In the genomic region with DNA sequence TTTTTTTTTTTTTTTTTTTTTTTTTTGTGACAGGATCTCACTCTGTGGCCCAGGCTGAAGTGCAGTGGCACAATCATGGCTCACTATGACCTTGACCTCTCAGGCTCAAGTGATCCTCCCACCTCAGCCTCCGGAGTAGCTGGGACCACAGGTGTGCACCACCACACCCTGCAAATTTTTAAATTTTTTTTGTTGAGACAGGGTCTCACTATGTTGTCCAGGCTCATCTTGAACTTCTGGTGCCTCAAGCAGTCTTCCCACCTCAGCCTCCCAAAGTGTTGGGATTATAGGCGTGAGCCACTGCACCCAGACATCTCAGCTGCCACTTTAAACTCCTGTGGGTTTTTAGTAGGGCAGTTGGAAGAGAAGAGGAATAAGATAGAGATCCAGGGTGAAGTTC, we compare ENCODE assay signal across 8 cellular contexts. TPM values are rescaled to one million over a fixed set of nuclear protein-coding genes. Genes with fewer than 3 reads are reported as not detected.
DNase-seq lines count a peak whose midpoint lies in the region; ATAC-seq, FAIRE-seq and TF ChIP-seq lines count a peak whose summit lies in the region.
"Not testable (repeated sequence)": the region's sequence is repeated elsewhere in the genome, so short reads cannot be mapped to it uniquely, and the experiment has no call there.

No MANE protein-coding gene starts in this region.

- H3K23me2 ChIP-seq in H1 (ENCODE audit: low read depth, low read length) = not testable (repeated sequence)

- not testable (repeated sequence) for H2BK120ac ChIP-seq in H1 (replicated peaks; ENCODE audit: low read depth, low read length)

- not testable (repeated sequence) for H3K4ac ChIP-seq in H1 (replicated peaks; ENCODE audit: insufficient read length, low read depth, low read length)

- H3K27ac Mint-ChIP-seq in CD4-positive, alpha-beta memory T cell = peak overlapping the region in 6 of 7 donors; percentile 57 to 96 (median 78)
- H3K27ac Mint-ChIP-seq in activated CD4-positive, alpha-beta memory T cell treated with anti-CD3 and anti-CD28 coated beads, Interleukin-2, amount 10 ng/mL, durations not matched to agents 7 days and 5 days = peak overlapping the region; percentile 21
- peak overlapping the region; percentile 64 for H3K27ac Mint-ChIP-seq in activated naive CD4-positive, alpha-beta T cell treated with anti-CD3 and anti-CD28 coated beads, Interleukin-2, amount 10 ng/mL, durations not matched to agents 7 days and 5 days
- peak overlapping the region; percentile 85 to 93 for H3K27ac Mint-ChIP-seq in natural killer cell
- H3K27ac Mint-ChIP-seq in stimulated activated naive B cell treated with anti-CD40 and anti-IgM and Interleukin-4, amounts not matched to agents 10 μg/mL and 1 μg/mL and 100 μg/mL, for 72 hours = peak overlapping the region; percentile 51

- not testable (repeated sequence) for H3K56ac ChIP-seq in H1 (replicated peaks; ENCODE audit: insufficient read length, low read depth, low read length)

- peaks cover 45 to 79% (median 66%) of the 10 kb centered on the region in 4 donors for H3K4me1 Mint-ChIP-seq in CD4-positive, alpha-beta memory T cell
- peaks cover 69% of the 10 kb centered on the region for H3K4me1 Mint-ChIP-seq in activated CD4-positive, alpha-beta memory T cell treated with anti-CD3 and anti-CD28 coated beads, Interleukin-2, amount 10 ng/mL, durations not matched to agents 7 days and 5 days
- peaks cover 61% of the 10 kb centered on the region for H3K4me1 Mint-ChIP-seq in activated naive CD4-positive, alpha-beta T cell treated with anti-CD3 and anti-CD28 coated beads, Interleukin-2, amount 10 ng/mL, durations not matched to agents 7 days and 5 days
- peaks cover 63 to 66% of the 10 kb centered on the region in 2 donors for H3K4me1 Mint-ChIP-seq in natural killer cell
- peaks cover 15 to 38% of the 10 kb centered on the region in 2 donors for H3K4me1 Mint-ChIP-seq in stimulated activated naive B cell treated with anti-CD40 and anti-IgM and Interleukin-4, amounts not matched to agents 10 μg/mL and 1 μg/mL and 100 μg/mL, for 72 hours

- H2BK15ac ChIP-seq in H1 (ENCODE audit: low read length) = not testable (repeated sequence)

- DNase-seq in CD4-positive, alpha-beta memory T cell; activated CD4-positive, alpha-beta memory T cell treated with anti-CD3 and anti-CD28 coated beads, Interleukin-2, amount 10 ng/mL, durations not matched to agents 7 days and 5 days; activated naive CD4-positive, alpha-beta T cell treated with anti-CD3 and anti-CD28 coated beads, Interleukin-2, amount 10 ng/mL, durations not matched to agents 7 days and 5 days; K562 (ENCODE audit: extremely low read depth in 1 of 4, low spot score in 3 of 4); H1 (ENCODE audit: low read depth in 1 of 2, low spot score in 2 of 2); natural killer cell; stimulated activated naive B cell treated with anti-CD40 and anti-IgM and Interleukin-4, amounts not matched to agents 10 μg/mL and 1 μg/mL and 100 μg/mL, for 72 hours: not testable (repeated sequence)

- not testable (repeated sequence) for H4K8ac ChIP-seq in H1 (ENCODE audit: extremely low read depth, insufficient read depth, low read length)

- not testable (repeated sequence) for H3K23ac ChIP-seq in H1 (ENCODE audit: insufficient read length)

- not testable (repeated sequence) for H4K20me1 ChIP-seq in SU-DHL-6 (ENCODE audit: low read depth, low read length); K562 (replicated peaks; ENCODE audit: control insufficient read depth, insufficient read depth, low read length); H1 (replicated peaks in 1 of 2; ENCODE audit: control insufficient read depth in 1 of 2, insufficient read depth in 2 of 2, low read length in 2 of 2)

- POLR2A ChIA-PET in CD4-positive, alpha-beta memory T cell (lab: Charles Lee; ENCODE audit: partially characterized antibody) = interaction anchor here (1.0 to 3.9 kb wide), 4 partner anchors 9 to 39 kb away, joined by 3 to 18 read pairs (median 8); a partner anchor contains a TSS
- POLR2A ChIA-PET in activated CD4-positive, alpha-beta memory T cell treated with anti-CD3 and anti-CD28 coated beads, Interleukin-2, amount 10 ng/mL, durations not matched to agents 7 days and 5 days (lab: Charles Lee) = interaction anchor here (0.9 kb wide), 1 partner anchor 12 kb away, joined by 3 read pairs; no protein-coding TSS in a partner anchor
- POLR2A ChIA-PET in K562 (lab: Yijun Ruan, JAX) = interaction anchor here (0.6 kb wide), 1 partner anchor 498 kb away, joined by 4 read pairs; no protein-coding TSS in a partner anchor
- POLR2A ChIA-PET in H1 (lab: Charles Lee; ENCODE audit: partially characterized antibody) = not testable (repeated sequence)

- BruUV-seq in K562 (replicated peaks; lab: Mats Ljungman, UMichigan) = not testable (repeated sequence)

- TF ChIP-seq EP300 in K562 (IDR thresholded peaks at IDR 0.05; ENCODE audit: low read length); H1 (IDR thresholded peaks at IDR 0.05; ENCODE audit: borderline replicate concordance in 1 of 2, low read depth in 2 of 2, low read length in 2 of 2): not testable (repeated sequence)

- not testable (repeated sequence) for H3K9ac ChIP-seq in SU-DHL-6 (ENCODE audit: low read length); K562 (ENCODE audit: insufficient read depth in 1 of 2, low read depth in 2 of 2, low read length in 2 of 2); H1 (replicated peaks in 1 of 4; ENCODE audit: extremely low read depth in 1 of 4, low read depth in 3 of 4, low read length in 3 of 4)

- H3K79me2 ChIP-seq in SU-DHL-6 (ENCODE audit: insufficient read depth, low read length) = peaks cover 100% of the 10 kb centered on the region
- peaks cover 99% of the 10 kb centered on the region for H3K79me2 ChIP-seq in K562 (ENCODE audit: control insufficient read depth, insufficient read depth, low read length)
- H3K79me2 ChIP-seq in H1 (ENCODE audit: control insufficient read depth in 1 of 2, insufficient read depth in 2 of 2, low read length in 2 of 2) = peaks cover 25 to 100% of the 10 kb centered on the region in 2 experiments

- peaks cover 15 to 24% of the 10 kb centered on the region in 2 donors for H3K36me3 Mint-ChIP-seq in CD4-positive, alpha-beta memory T cell
- H3K36me3 Mint-ChIP-seq in activated CD4-positive, alpha-beta memory T cell treated with anti-CD3 and anti-CD28 coated beads, Interleukin-2, amount 10 ng/mL, durations not matched to agents 7 days and 5 days (ENCODE audit: low read depth) = peaks cover 44% of the 10 kb centered on the region
- peaks cover 47% of the 10 kb centered on the region for H3K36me3 Mint-ChIP-seq in activated naive CD4-positive, alpha-beta T cell treated with anti-CD3 and anti-CD28 coated beads, Interleukin-2, amount 10 ng/mL, durations not matched to agents 7 days and 5 days
- not testable (repeated sequence) for H3K36me3 Mint-ChIP-seq in natural killer cell
- H3K36me3 Mint-ChIP-seq in stimulated activated naive B cell treated with anti-CD40 and anti-IgM and Interleukin-4, amounts not matched to agents 10 μg/mL and 1 μg/mL and 100 μg/mL, for 72 hours = peaks cover 31 to 61% of the 10 kb centered on the region in 2 donors

- TF ChIP-seq RAD21 in K562 (CRISPR knock-in tag; conservative IDR thresholded peaks at IDR 0.05 in 1 of 2, IDR thresholded peaks at IDR 0.05 in 1 of 2); H1 (IDR thresholded peaks at IDR 0.05 in 1 of 2, conservative IDR thresholded peaks at IDR 0.05 in 1 of 2; ENCODE audit: low read depth in 2 of 2, low read length in 2 of 2): not testable (repeated sequence)

- H3K4me2 ChIP-seq in SU-DHL-6 (ENCODE audit: low read depth, low read length, poor library complexity, severe bottlenecking) = peak overlapping the region; percentile 29
- not testable (repeated sequence) for H3K4me2 ChIP-seq in K562 (ENCODE audit: insufficient read depth, low read length); H1 (ENCODE audit: insufficient read depth in 1 of 2, low read depth in 2 of 2, low read length in 2 of 2)

- ATAC-seq in K562; natural killer cell; stimulated activated naive B cell treated with anti-CD40 and anti-IgM and Interleukin-4, amounts not matched to agents 10 μg/mL and 1 μg/mL and 100 μg/mL, for 72 hours (replicated peaks): not testable (repeated sequence)

- H3K27ac ChIP-seq in CD4-positive, alpha-beta memory T cell (ENCODE audit: low read depth, low read length); K562 (ENCODE audit: extremely low read depth, low read depth, low read length); H1 (ENCODE audit: low read depth, low read length): not testable (repeated sequence)
- H3K27ac ChIP-seq in SU-DHL-6 (ENCODE audit: low read depth, low read length) = peak overlapping the region; percentile 9; the same call in 1 of the 2 replicates

- not testable (repeated sequence) for H3F3A ChIP-seq in SU-DHL-6 (ENCODE audit: insufficient read depth)

- H2BK20ac ChIP-seq in H1 (ENCODE audit: low read length) = not testable (repeated sequence)

- not testable (repeated sequence) for H4K5ac ChIP-seq in H1 (ENCODE audit: insufficient read length, low read depth, low read length)

- not testable (repeated sequence) for H4K91ac ChIP-seq in H1 (replicated peaks; ENCODE audit: insufficient read length, low read length)

- in situ Hi-C loops in K562 (cut with MboI) = not testable (repeated sequence)

- not testable (repeated sequence) for H2BK5ac ChIP-seq in H1 (ENCODE audit: low read depth, low read length)

- H3K79me1 ChIP-seq in H1 (ENCODE audit: low read depth, low read length) = not testable (repeated sequence)

- H3K4me3 Mint-ChIP-seq in CD4-positive, alpha-beta memory T cell = peak overlapping the region in 3 of 8 donors; percentile 15 to 83 (median 32)
- not testable (repeated sequence) for H3K4me3 Mint-ChIP-seq in activated CD4-positive, alpha-beta memory T cell treated with anti-CD3 and anti-CD28 coated beads, Interleukin-2, amount 10 ng/mL, durations not matched to agents 7 days and 5 days; activated naive CD4-positive, alpha-beta T cell treated with anti-CD3 and anti-CD28 coated beads, Interleukin-2, amount 10 ng/mL, durations not matched to agents 7 days and 5 days; natural killer cell; stimulated activated naive B cell treated with anti-CD40 and anti-IgM and Interleukin-4, amounts not matched to agents 10 μg/mL and 1 μg/mL and 100 μg/mL, for 72 hours

- not testable (repeated sequence) for H3K9me2 ChIP-seq in SU-DHL-6 (replicated peaks; ENCODE audit: insufficient read depth, low read length)

- not testable (repeated sequence) for H3K9me3 ChIP-seq in CD4-positive, alpha-beta memory T cell (ENCODE audit: control insufficient read depth in 1 of 2, low read length in 2 of 2); SU-DHL-6 (ENCODE audit: insufficient read depth, low read length); K562 (replicated peaks; ENCODE audit: control insufficient read depth, insufficient read depth, low read depth, low read length); H1 (ENCODE audit: insufficient read depth in 2 of 2, low read depth in 1 of 2, low read length in 1 of 2)

- H2AFZ ChIP-seq in SU-DHL-6 (ENCODE audit: low read depth, low read length, severe bottlenecking); K562 (ENCODE audit: low read depth, low read length); H1 (ENCODE audit: low read length): not testable (repeated sequence)

- H3K9me1 ChIP-seq in K562 (ENCODE audit: control insufficient read depth, insufficient read depth, low read length) = not testable (repeated sequence)

- H2AK5ac ChIP-seq in H1 (ENCODE audit: low read depth, low read length) = not testable (repeated sequence)

- not testable (repeated sequence) for FAIRE-seq in K562 (lab: Jason Lieb, UNC); H1 (lab: Jason Lieb, UNC)

- peaks cover 97% of the 10 kb centered on the region for H3K4me1 ChIP-seq in CD4-positive, alpha-beta memory T cell (ENCODE audit: insufficient read depth, low read length)
- H3K4me1 ChIP-seq in K562 (replicated peaks in 1 of 2; ENCODE audit: control insufficient read depth in 2 of 2, insufficient read depth in 2 of 2, low read length in 2 of 2) = not testable (repeated sequence)
- H3K4me1 ChIP-seq in H1 (replicated peaks in 1 of 4; ENCODE audit: control insufficient read depth in 3 of 4, insufficient read depth in 4 of 4, low read length in 3 of 4) = peaks cover 0 to 21% (median 4%) of the 10 kb centered on the region in 4 experiments; a peak in 5 of 7 replicates

- 80% methylated on average over 1 of the region's 2 CpGs for WGBS in K562 (ENCODE audit: insufficient coverage, low coverage, missing lambda C conversion rate)
- 84% methylated on average over 2 of the region's 2 CpGs; no CpG with 5 or more reads in 1 of the 2 experiments for WGBS in H1 (ENCODE audit: extremely low coverage in 1 of 2, insufficient coverage in 1 of 2, insufficient read length in 1 of 2, insufficient replicate concordance in 2 of 2, low coverage in 1 of 2, low lambda C conversion rate in 2 of 2, missing lambda C conversion rate in 1 of 2), 2 experiments

- not testable (repeated sequence) for H3K18ac ChIP-seq in H1 (ENCODE audit: extremely low read depth, low read length)

- intact Hi-C loops in CD4-positive, alpha-beta memory T cell (cut with micrococcal nuclease); K562 (cut with micrococcal nuclease); natural killer cell (cut with micrococcal nuclease): not testable (repeated sequence)

- not testable (repeated sequence) for H3K4me3 ChIP-seq in CD4-positive, alpha-beta memory T cell (ENCODE audit: low read length in 2 of 2); SU-DHL-6 (ENCODE audit: insufficient read depth, low read length, poor library complexity, severe bottlenecking); K562; H1 (ENCODE audit: extremely low read depth in 1 of 4, insufficient read depth in 2 of 4, low read depth in 3 of 4, low read length in 4 of 4)

- H3K27me3 ChIP-seq in CD4-positive, alpha-beta memory T cell (ENCODE audit: insufficient read depth, low read length); SU-DHL-6 (ENCODE audit: low read length); K562 (ENCODE audit: control insufficient read depth in 2 of 2, insufficient read depth in 2 of 2, low read length in 2 of 2); H1 (replicated peaks in 1 of 4; ENCODE audit: control insufficient read depth in 3 of 4, extremely low read depth in 1 of 4, insufficient read depth in 3 of 4, low read length in 3 of 4): not testable (repeated sequence)

- not testable (repeated sequence) for H3K14ac ChIP-seq in H1 (ENCODE audit: insufficient read length)

- CTCF ChIA-PET in CD4-positive, alpha-beta memory T cell (lab: Charles Lee; ENCODE audit: partially characterized antibody) = interaction anchor here (0.7 to 1.6 kb wide), 2 partner anchors 11 to 12 kb away, joined by 3 to 4 read pairs; no protein-coding TSS in a partner anchor
- CTCF ChIA-PET in activated CD4-positive, alpha-beta memory T cell treated with anti-CD3 and anti-CD28 coated beads, Interleukin-2, amount 10 ng/mL, durations not matched to agents 7 days and 5 days (lab: Charles Lee) = interaction anchor here (0.7 kb wide), 1 partner anchor 48 kb away, joined by 3 read pairs; no protein-coding TSS in a partner anchor
- CTCF ChIA-PET in activated naive CD4-positive, alpha-beta T cell treated with anti-CD3 and anti-CD28 coated beads, Interleukin-2, amount 10 ng/mL, durations not matched to agents 7 days and 5 days (lab: Charles Lee); K562 (lab: Yijun Ruan, JAX; ENCODE audit: low intra/inter-chr PET ratio): not testable (repeated sequence)
- CTCF ChIA-PET in H1 (lab: Charles Lee; ENCODE audit: partially characterized antibody) = interaction anchor here (1.1 kb wide), 1 partner anchor 48 kb away, joined by 3 read pairs; no protein-coding TSS in a partner anchor

- H2BK12ac ChIP-seq in H1 (ENCODE audit: low read depth, low read length) = not testable (repeated sequence)

- not testable (repeated sequence) for TF ChIP-seq POLR2A in K562 (conservative IDR thresholded peaks at IDR 0.05); H1 (IDR thresholded peaks at IDR 0.05; ENCODE audit: control extremely low read depth in 1 of 2, low read depth in 2 of 2, low read length in 2 of 2)

- not testable (repeated sequence) for TF ChIP-seq CTCF in SU-DHL-6 (IDR thresholded peaks at IDR 0.05; ENCODE audit: insufficient read depth, low read length, poor library complexity, severe bottlenecking); K562 (IDR thresholded peaks at IDR 0.05 in 2 of 3, conservative IDR thresholded peaks at IDR 0.05 in 1 of 3; ENCODE audit: insufficient read depth in 2 of 3, low read depth in 1 of 3, low read length in 3 of 3); H1 (IDR thresholded peaks at IDR 0.05; ENCODE audit: control extremely low read depth in 1 of 3, insufficient read depth in 1 of 3, low read depth in 1 of 3, low read length in 3 of 3); natural killer cell (IDR thresholded peaks at IDR 0.05)

- H3K9me3 Mint-ChIP-seq in CD4-positive, alpha-beta memory T cell; activated CD4-positive, alpha-beta memory T cell treated with anti-CD3 and anti-CD28 coated beads, Interleukin-2, amount 10 ng/mL, durations not matched to agents 7 days and 5 days; activated naive CD4-positive, alpha-beta T cell treated with anti-CD3 and anti-CD28 coated beads, Interleukin-2, amount 10 ng/mL, durations not matched to agents 7 days and 5 days; natural killer cell; stimulated activated naive B cell treated with anti-CD40 and anti-IgM and Interleukin-4, amounts not matched to agents 10 μg/mL and 1 μg/mL and 100 μg/mL, for 72 hours: not testable (repeated sequence)

- not testable (repeated sequence) for H3K27me3 Mint-ChIP-seq in CD4-positive, alpha-beta memory T cell; activated CD4-positive, alpha-beta memory T cell treated with anti-CD3 and anti-CD28 coated beads, Interleukin-2, amount 10 ng/mL, durations not matched to agents 7 days and 5 days; activated naive CD4-positive, alpha-beta T cell treated with anti-CD3 and anti-CD28 coated beads, Interleukin-2, amount 10 ng/mL, durations not matched to agents 7 days and 5 days; natural killer cell (ENCODE audit: low read depth in 2 of 2); stimulated activated naive B cell treated with anti-CD40 and anti-IgM and Interleukin-4, amounts not matched to agents 10 μg/mL and 1 μg/mL and 100 μg/mL, for 72 hours

- not testable (repeated sequence) for H3K36me3 ChIP-seq in CD4-positive, alpha-beta memory T cell (ENCODE audit: insufficient read depth, low read length); K562 (ENCODE audit: control insufficient read depth, insufficient read depth, low read length); H1 (ENCODE audit: control insufficient read depth in 2 of 4, insufficient read depth in 4 of 4, low read length in 3 of 4)
- peaks cover 10% of the 10 kb centered on the region; the same call in 1 of the 2 replicates for H3K36me3 ChIP-seq in SU-DHL-6 (ENCODE audit: low read length)

RNA-seq across cellular contexts. Expression of a gene that starts 39.9 kb away (rescaled TPM):
- 100 to 1,000 TPM; 209 to 223 TPM for total RNA-seq in CD4-positive, alpha-beta memory T cell
- polyA plus RNA-seq in CD4-positive, alpha-beta memory T cell = 100 to 1,000 TPM in 1 of 2 donors, 10 to 100 TPM in 1; 87.3 to 103 TPM
- 100 to 1,000 TPM; 129 to 134 TPM for total RNA-seq in activated CD4-positive, alpha-beta memory T cell treated with anti-CD3 and anti-CD28 coated beads, Interleukin-2, amount 10 ng/mL, durations not matched to agents 7 days and 5 days
- total RNA-seq in K562 (2011; cell fraction: chromatin; rRNA removed; ENCODE audit: low replicate concordance) = 14.3 and 114 TPM in 2 replicates
- total RNA-seq in K562 (2011; cell fraction: nucleolus; rRNA removed) = 6.0 and 11.7 TPM in 2 replicates
- 26.8 and 42.1 TPM in 2 replicates for total RNA-seq in K562 (2011; cell fraction: nucleoplasm; rRNA removed)
- total RNA-seq in K562 (2014; rRNA removed) (9.7 and 11.0 TPM in 2 replicates), K562 (2014; rRNA removed; fragmentation: Illumina TruSeq; extraction: Trizol) (21.1 and 22.2 TPM in 2 replicates), K562 (2015; rRNA removed; fragmentation: Illumina TruSeq; extraction: Trizol) (19.6 and 19.9 TPM in 2 replicates), K562 (2021) (27.1 and 28.0 TPM in 2 replicates), natural killer cell (100 to 1,000 TPM; 161 to 180 (median 173) TPM)
- polyA plus RNA-seq in K562 (2011; rRNA removed) (4.2 and 8.4 TPM in 2 replicates), K562 (2014; fragmentation: Illumina TruSeq; extraction: Trizol) (11.7 and 13.7 TPM in 2 replicates), K562 (2014; fragmentation: Nextera tagmentation; extraction: Ambion mirVana) (1 to 10 TPM; 2.8 to 3.5 TPM), K562 (2014; rRNA removed) (6.0 and 7.0 TPM in 2 replicates), H1 (2011; rRNA removed) (34.2 and 47.1 TPM in 2 replicates)
- 4.6 and 6.6 TPM in 2 replicates for polyA plus RNA-seq in K562 (2011; cell fraction: cytosol; rRNA removed)
- 11.4 and 12.4 TPM in 2 replicates for polyA plus RNA-seq in K562 (2011; cell fraction: nucleus; rRNA removed)
- 7.3 and 12.0 TPM in 2 replicates for polyA plus RNA-seq in K562 (2012)
- polyA minus RNA-seq in K562 (2011; rRNA and poly(A)+ RNA removed) = 22.9 and 34.8 TPM in 2 replicates
- 14.7 and 15.1 TPM in 2 replicates for polyA minus RNA-seq in K562 (2011; cell fraction: cytosol; rRNA and poly(A)+ RNA removed)
- polyA minus RNA-seq in K562 (2011; cell fraction: nucleus; rRNA and poly(A)+ RNA removed) = 13.7 and 25.0 TPM in 2 replicates
- 148 and 149 TPM in 2 replicates for total RNA-seq in H1 (2021; fragmentation: NEBNext Ultra II Directional; extraction: Animal tissue kit (Norgen Biotek cat#: 25700))
- polyA plus RNA-seq in H1 (2011; cell fraction: cytosol; rRNA removed) = 30.2 TPM
- polyA plus RNA-seq in H1 (2011; cell fraction: nucleus; rRNA removed) = 58.7 TPM
- polyA plus RNA-seq in H1 (2012, experiment 1 of 2) = 30.0 to 46.2 TPM (median 35.6 TPM) in 4 replicates
- 1.7 TPM for polyA plus RNA-seq in H1 (2012, experiment 2 of 2)
- polyA plus RNA-seq in H1 (2013, experiment 1 of 2) = 38.2 TPM
- 37.4 TPM for polyA plus RNA-seq in H1 (2013, experiment 2 of 2)
- polyA minus RNA-seq in H1 (2011; rRNA and poly(A)+ RNA removed) = 118 and 132 TPM in 2 replicates
- 81.7 TPM for polyA minus RNA-seq in H1 (2011; cell fraction: cytosol; rRNA and poly(A)+ RNA removed)
- polyA minus RNA-seq in H1 (2011; cell fraction: nucleus; rRNA and poly(A)+ RNA removed) = 149 TPM

Comparison
In these comparisons a context has a peak if more than half of its experiments do, and no peak if none do; other contexts are left out.
1. H3K27ac Mint-ChIP-seq: peak in every context shown above with its lines; median percentile 89 in natural killer cell; 78 in CD4-positive, alpha-beta memory T cell; 64 in activated naive CD4-positive, alpha-beta T cell treated with anti-CD3 and anti-CD28 coated beads, Interleukin-2, amount 10 ng/mL, durations not matched to agents 7 days and 5 days; 51 in stimulated activated naive B cell treated with anti-CD40 and anti-IgM and Interleukin-4, amounts not matched to agents 10 μg/mL and 1 μg/mL and 100 μg/mL, for 72 hours; 21 in activated CD4-positive, alpha-beta memory T cell treated with anti-CD3 and anti-CD28 coated beads, Interleukin-2, amount 10 ng/mL, durations not matched to agents 7 days and 5 days.